Comparison of ENCODE assay signal across 13 cellular contexts in the genomic region with DNA sequence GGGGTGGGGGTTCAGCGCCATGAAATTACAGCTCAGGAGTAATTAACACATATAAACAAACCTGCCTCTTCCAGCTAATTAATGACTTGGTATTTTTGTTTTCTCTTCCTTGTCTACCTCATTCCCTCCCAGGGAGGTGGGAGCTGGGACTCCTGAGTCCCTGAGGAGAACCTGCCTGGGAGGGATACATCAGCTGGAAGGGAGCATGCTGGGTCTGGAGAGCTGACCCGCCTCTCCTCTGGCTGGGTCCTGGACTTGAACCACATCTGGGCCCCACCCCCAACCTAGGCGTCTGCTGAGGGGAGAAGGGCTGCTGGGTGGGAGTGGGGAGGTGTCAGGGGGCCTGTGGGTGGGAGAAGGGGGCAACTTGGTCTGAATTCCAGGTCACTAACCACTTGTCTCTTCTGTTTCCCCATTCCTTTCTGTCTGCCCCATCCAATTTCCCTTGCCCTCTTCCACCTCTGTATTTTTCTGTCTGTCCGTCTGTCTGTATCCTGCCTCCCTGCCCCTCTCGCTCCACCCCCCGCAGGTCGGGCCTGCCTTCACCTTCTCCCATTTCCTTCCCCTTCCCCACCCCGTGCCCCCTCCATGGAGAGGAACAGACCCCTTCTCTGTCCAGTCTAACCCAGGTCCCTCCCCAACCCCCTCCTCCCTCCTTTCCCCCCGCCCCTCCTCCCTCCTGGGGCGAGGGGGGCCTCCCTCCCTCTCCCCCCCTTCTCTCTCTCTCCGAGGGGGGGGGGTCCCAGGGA. TPM values are rescaled to one million over a fixed set of nuclear protein-coding genes. Genes with fewer than 3 reads are reported as not detected.
DNase-seq lines count a peak whose midpoint lies in the region; ATAC-seq and TF ChIP-seq lines count a peak whose summit lies in the region.
"Had no signal": no experiment of that assay in that cellular context is flagged by ENCODE, and none has a peak within 500 bp of the region (broad histone marks: within the 10 kb centered on the region; RNA-seq: fewer than 3 reads in every experiment).

A gene (plus strand): TSS at position 363 of the 749 bp plus-strand sequence. CDS start 411 bp downstream, outside the sequence.

- no peak within 1 kb of the TSS for H3K27ac Mint-ChIP-seq in natural killer cell
- peak within 1 kb of the TSS in 1 of 2 donors; percentile 45 for H3K27ac Mint-ChIP-seq in natural killer cell treated with Interleukin-12 subunit alpha and Interleukin-12 subunit beta and Interleukin-15 and Interleukin-18, amount 100 ng/mL, for 72 hours
- H3K27ac Mint-ChIP-seq in brain: peak within 1 kb of the TSS; percentile 40 to 84 (median 75)
- peak within 1 kb of the TSS in 3 of 9 donors; percentile 70 to 76 (median 71) for H3K27ac Mint-ChIP-seq in naive thymus-derived CD4-positive, alpha-beta T cell

- H3K36me3 Mint-ChIP-seq in natural killer cell (no peaks in the 10 kb centered on the region), brain (peaks cover 29% of the 10 kb centered on the region)
- H3K36me3 Mint-ChIP-seq in natural killer cell treated with Interleukin-12 subunit alpha and Interleukin-12 subunit beta and Interleukin-15 and Interleukin-18, amount 100 ng/mL, for 72 hours: no peaks in the 10 kb centered on the region
- no peaks in the 10 kb centered on the region for H3K36me3 Mint-ChIP-seq in naive thymus-derived CD4-positive, alpha-beta T cell

- no peak within 1 kb of the TSS for H3K4me3 ChIP-seq in naive thymus-derived CD4-positive, alpha-beta T cell (ENCODE audit: low read length)
- no peak within 1 kb of the TSS for H3K4me3 ChIP-seq in BE2C (ENCODE audit: low read depth, low read length)

- POLR2A ChIA-PET in naive thymus-derived CD4-positive, alpha-beta T cell (lab: Charles Lee): interaction anchor here (1.0 to 2.4 kb wide), 5 partner anchors 20 to 69 kb away, joined by 3 to 14 read pairs (median 4); a partner anchor contains a TSS

- peaks cover 9 to 10% of the 10 kb centered on the region in 2 donors for H3K4me1 ChIP-seq in naive thymus-derived CD4-positive, alpha-beta T cell (ENCODE audit: control insufficient read depth in 2 of 2, insufficient read depth in 2 of 2, low read length in 2 of 2)
- H3K4me1 ChIP-seq in BE2C (no peaks in the 10 kb centered on the region), foreskin keratinocyte (peaks cover 4% of the 10 kb centered on the region)

- no peaks in the 10 kb centered on the region for H3K27me3 ChIP-seq in naive thymus-derived CD4-positive, alpha-beta T cell (ENCODE audit: control insufficient read depth in 2 of 2, insufficient read depth in 2 of 2, low read length in 2 of 2)
- H3K27me3 ChIP-seq in BE2C (no peaks in the 10 kb centered on the region), foreskin keratinocyte (no peaks in the 10 kb centered on the region)
- H3K27me3 ChIP-seq: BLaER1 treated with 17β-estradiol and CSF1 and Interleukin-3, amounts not matched to agents 10 nM and 100 nM had no signal

- H3K27ac ChIP-seq in naive thymus-derived CD4-positive, alpha-beta T cell (ENCODE audit: low read depth, low read length): no peak within 1 kb of the TSS
- H3K27ac ChIP-seq in foreskin keratinocyte: no peak within 1 kb of the TSS
- H3K27ac ChIP-seq: BLaER1 treated with 17β-estradiol and CSF1 and Interleukin-3, amounts not matched to agents 10 nM and 100 nM had no signal

- H3K27me3 Mint-ChIP-seq in natural killer cell (ENCODE audit: low read depth in 2 of 2): peaks cover 6 to 20% of the 10 kb centered on the region in 2 donors
- peaks cover 8 to 23% of the 10 kb centered on the region in 2 donors for H3K27me3 Mint-ChIP-seq in natural killer cell treated with Interleukin-12 subunit alpha and Interleukin-12 subunit beta and Interleukin-15 and Interleukin-18, amount 100 ng/mL, for 72 hours
- peaks cover 14% of the 10 kb centered on the region for H3K27me3 Mint-ChIP-seq in brain
- H3K27me3 Mint-ChIP-seq in naive thymus-derived CD4-positive, alpha-beta T cell: peaks cover 0 to 31% (median 0%) of the 10 kb centered on the region in 5 donors

- peaks cover 0 to 3% (median 0%) of the 10 kb centered on the region in 3 experiments for H3K36me3 ChIP-seq in naive thymus-derived CD4-positive, alpha-beta T cell (ENCODE audit: control insufficient read depth in 2 of 3, insufficient read depth in 3 of 3, low read length in 3 of 3)
- no peaks in the 10 kb centered on the region for H3K36me3 ChIP-seq in BE2C

- H3K4me1 Mint-ChIP-seq in natural killer cell (peaks cover 8 to 25% of the 10 kb centered on the region in 2 donors), brain (peaks cover 33% of the 10 kb centered on the region)
- H3K4me1 Mint-ChIP-seq in natural killer cell treated with Interleukin-12 subunit alpha and Interleukin-12 subunit beta and Interleukin-15 and Interleukin-18, amount 100 ng/mL, for 72 hours (ENCODE audit: low read depth in 2 of 2): peaks cover 13 to 17% of the 10 kb centered on the region in 2 donors
- peaks cover 16 to 23% (median 19%) of the 10 kb centered on the region in 7 donors for H3K4me1 Mint-ChIP-seq in naive thymus-derived CD4-positive, alpha-beta T cell

- intact Hi-C loops in natural killer cell (cut with micrococcal nuclease): no loop called here
- intact Hi-C loops in naive thymus-derived CD4-positive, alpha-beta T cell (cut with micrococcal nuclease): loop anchor here in 1 of 2 donors (1.0 kb wide), 1 partner anchor 28 kb away; a partner anchor contains a TSS

- TF ChIP-seq CTCF in natural killer cell (IDR thresholded peaks at IDR 0.05) (no peak), brain (conservative IDR thresholded peaks at IDR 0.05) (no peak), BE2C (IDR thresholded peaks at IDR 0.05; ENCODE audit: low read depth, low read length) (no peak), foreskin keratinocyte (conservative IDR thresholded peaks at IDR 0.05) (no peak)

- H3K9me3 ChIP-seq in naive thymus-derived CD4-positive, alpha-beta T cell (ENCODE audit: control insufficient read depth in 2 of 3, low read length in 3 of 3): no peaks in the 10 kb centered on the region
- no peaks in the 10 kb centered on the region for H3K9me3 ChIP-seq in BE2C
- H3K9me3 ChIP-seq: BLaER1 treated with 17β-estradiol and CSF1 and Interleukin-3, amounts not matched to agents 10 nM and 100 nM had no signal

- no peak for ATAC-seq in natural killer cell
- no peak for ATAC-seq in natural killer cell treated with Interleukin-12 subunit alpha and Interleukin-12 subunit beta and Interleukin-15 and Interleukin-18, amount 100 ng/mL, for 72 hours
- ATAC-seq in naive thymus-derived CD4-positive, alpha-beta T cell: no peak
- no peak for ATAC-seq in foreskin keratinocyte

- H3K4me3 Mint-ChIP-seq in natural killer cell (peak within 1 kb of the TSS; percentile 52), brain (peak within 1 kb of the TSS; percentile 69 to 95 (median 91))
- H3K4me3 Mint-ChIP-seq in natural killer cell treated with Interleukin-12 subunit alpha and Interleukin-12 subunit beta and Interleukin-15 and Interleukin-18, amount 100 ng/mL, for 72 hours: no peak within 1 kb of the TSS
- H3K4me3 Mint-ChIP-seq in naive thymus-derived CD4-positive, alpha-beta T cell: peak within 1 kb of the TSS in 9 of 10 donors; percentile 12 to 87 (median 61)

- CTCF ChIA-PET in naive thymus-derived CD4-positive, alpha-beta T cell (lab: Charles Lee): interaction anchor here (1.1 kb wide), 1 partner anchor 24 kb away, joined by 4 read pairs; no protein-coding TSS in a partner anchor

- DNase-seq in natural killer cell: no peak
- DNase-seq in natural killer cell treated with Interleukin-12 subunit alpha and Interleukin-12 subunit beta and Interleukin-15 and Interleukin-18, amount 100 ng/mL, for 72 hours (ENCODE audit: low spot score): no peak
- DNase-seq in naive thymus-derived CD4-positive, alpha-beta T cell: no peak
- no peak for DNase-seq in NCI-H526 (lab: John Stamatoyannopoulos, UW)
- no peak for DNase-seq in BE2C
- no peak for DNase-seq in foreskin keratinocyte
- DNase-seq in DMS79 treated with DMSO at 0.1 percent for 48 hours (lab: John Stamatoyannopoulos, UW): no peak
- DNase-seq: effector CD4-positive, alpha-beta T cell; hippocampal formation; NCI-H446; Right ventricle myocardium superior had no signal

- H3K9me3 Mint-ChIP-seq in natural killer cell (no peaks in the 10 kb centered on the region), brain (peaks cover 0 to 2% (median 0%) of the 10 kb centered on the region in 5 experiments)
- no peaks in the 10 kb centered on the region for H3K9me3 Mint-ChIP-seq in natural killer cell treated with Interleukin-12 subunit alpha and Interleukin-12 subunit beta and Interleukin-15 and Interleukin-18, amount 100 ng/mL, for 72 hours
- H3K9me3 Mint-ChIP-seq in naive thymus-derived CD4-positive, alpha-beta T cell: peaks cover 0 to 1% (median 0%) of the 10 kb centered on the region in 11 donors

RNA-seq across cellular contexts. Expression of the gene that starts here (rescaled TPM):
- total RNA-seq in natural killer cell: 1 to 10 TPM; 2.8 to 3.4 (median 3.1) TPM
- 1 to 10 TPM; 2.3 to 7.7 TPM for total RNA-seq in natural killer cell treated with Interleukin-12 subunit alpha and Interleukin-12 subunit beta and Interleukin-15 and Interleukin-18, amount 100 ng/mL, for 72 hours
- 53.9 TPM for polyA plus RNA-seq in brain (ENCODE audit: insufficient read depth, low read depth, low replicate concordance)
- 10 to 100 TPM in 3 of 5 experiments, 1 to 10 TPM in 2; 1.6 to 17.8 (median 11.9) TPM for total RNA-seq in naive thymus-derived CD4-positive, alpha-beta T cell
- under 1 TPM; 0.20 to 0.28 TPM for polyA plus RNA-seq in naive thymus-derived CD4-positive, alpha-beta T cell
- polyA plus RNA-seq in BE2C (2012; ENCODE audit: insufficient read depth, insufficient read length, low read depth): 12.4 TPM
- 4.9 and 7.6 TPM in 2 replicates for total RNA-seq in foreskin keratinocyte
- polyA plus RNA-seq in foreskin keratinocyte: 7.7 and 9.4 TPM in 2 replicates

Comparison
In these comparisons a context has a peak if more than half of its experiments do, and no peak if none do; other contexts are left out.
1. H3K27ac Mint-ChIP-seq: peak in brain (5 of 5); none in natural killer cell (0 of 2).